In the genomic region with DNA sequence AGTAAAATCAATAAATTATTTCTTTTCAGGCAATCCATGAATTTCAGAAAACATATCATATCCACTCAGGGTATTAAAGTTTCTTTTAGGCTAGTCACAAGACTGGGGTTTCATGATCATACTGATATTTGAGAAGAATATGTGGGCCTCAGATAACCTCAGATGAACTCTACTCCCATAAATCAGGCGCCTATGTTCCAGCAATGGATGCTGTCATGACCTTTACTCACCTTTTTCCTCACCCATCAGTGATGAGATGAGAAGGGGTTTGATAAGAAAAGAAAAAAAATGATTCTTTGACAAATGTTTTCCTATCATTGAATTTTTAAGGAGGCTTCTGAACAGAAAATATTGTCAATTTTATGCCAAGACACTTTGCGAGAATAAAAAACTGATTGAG, we compare ENCODE assay signal across 21 cellular contexts.
DNase-seq lines count a peak whose midpoint lies in the region; ATAC-seq, FAIRE-seq and TF ChIP-seq lines count a peak whose summit lies in the region.
"Had no signal": no experiment of that assay in that cellular context is flagged by ENCODE, and none has a peak within 500 bp of the region (broad histone marks: within the 10 kb centered on the region; RNA-seq: fewer than 3 reads in every experiment).

No MANE protein-coding gene starts in this region.

- H3K36me3 ChIP-seq in K562 (ENCODE audit: control insufficient read depth, insufficient read depth, low read length): no peaks in the 10 kb centered on the region
- H3K36me3 ChIP-seq: BLaER1 treated with 17β-estradiol and CSF1 and Interleukin-3, amounts not matched to agents 10 nM and 100 nM had no signal

- H4K20me1 ChIP-seq in K562 (replicated peaks; ENCODE audit: control insufficient read depth, insufficient read depth, low read length): no peaks in the 10 kb centered on the region
- H4K20me1 ChIP-seq: BLaER1 treated with 17β-estradiol and CSF1 and Interleukin-3, amounts not matched to agents 10 nM and 100 nM had no signal

- no peak for TF ChIP-seq CTCF in K562 (IDR thresholded peaks at IDR 0.05 in 2 of 3, conservative IDR thresholded peaks at IDR 0.05 in 1 of 3; ENCODE audit: insufficient read depth in 2 of 3, low read depth in 1 of 3, low read length in 3 of 3)

- H3K27ac ChIP-seq in K562 (ENCODE audit: extremely low read depth, low read depth, low read length): no peak overlapping the region
- H3K27ac ChIP-seq: 22Rv1; A549; BLaER1 treated with 17β-estradiol and CSF1 and Interleukin-3, amounts not matched to agents 10 nM and 100 nM; C4-2B had no signal

- no peaks in the 10 kb centered on the region for H3K4me1 Mint-ChIP-seq in stimulated activated effector memory CD8-positive, alpha-beta T cell treated with anti-CD3 and anti-CD28 coated beads, Interleukin-12 subunit alpha, Interleukin-12 subunit beta, amount 100 ng/mL, for 72 hours
- H3K4me1 Mint-ChIP-seq: B cell had no signal

- no peaks in the 10 kb centered on the region for H3K9me1 ChIP-seq in K562 (ENCODE audit: control insufficient read depth, insufficient read depth, low read length)

- CTCF ChIA-PET in K562 (lab: Yijun Ruan, JAX; ENCODE audit: low intra/inter-chr PET ratio): no interaction called here

- no peaks in the 10 kb centered on the region for H3K9me3 ChIP-seq in K562 (replicated peaks; ENCODE audit: control insufficient read depth, insufficient read depth, low read depth, low read length)
- H3K9me3 ChIP-seq: A549; BLaER1 treated with 17β-estradiol and CSF1 and Interleukin-3, amounts not matched to agents 10 nM and 100 nM; Caco-2 had no signal

- no peak overlapping the region for H3K4me3 Mint-ChIP-seq in stimulated activated effector memory CD8-positive, alpha-beta T cell treated with anti-CD3 and anti-CD28 coated beads, Interleukin-12 subunit alpha, Interleukin-12 subunit beta, amount 100 ng/mL, for 72 hours
- H3K4me3 Mint-ChIP-seq: B cell; CD4-positive, alpha-beta T cell; CD8-positive, alpha-beta T cell had no signal

- intact Hi-C loops in K562 (cut with micrococcal nuclease) (no loop called here), posterior vena cava (cut with DNase I) (no loop called here)

- H3K4me3 ChIP-seq in K562: no peak overlapping the region
- H3K4me3 ChIP-seq: A549; BLaER1 treated with 17β-estradiol and CSF1 and Interleukin-3, amounts not matched to agents 10 nM and 100 nM had no signal

- H3K27me3 ChIP-seq in K562 (ENCODE audit: control insufficient read depth in 2 of 2, insufficient read depth in 2 of 2, low read length in 2 of 2): no peaks in the 10 kb centered on the region
- H3K27me3 ChIP-seq: BLaER1 treated with 17β-estradiol and CSF1 and Interleukin-3, amounts not matched to agents 10 nM and 100 nM had no signal

- no peak overlapping the region for H3K9ac ChIP-seq in K562 (ENCODE audit: insufficient read depth in 1 of 2, low read depth in 2 of 2, low read length in 2 of 2)
- H3K9ac ChIP-seq: BLaER1 treated with 17β-estradiol and CSF1 and Interleukin-3, amounts not matched to agents 10 nM and 100 nM had no signal

- peaks cover 8% of the 10 kb centered on the region for H3K9me3 Mint-ChIP-seq in stimulated activated effector memory CD8-positive, alpha-beta T cell treated with anti-CD3 and anti-CD28 coated beads, Interleukin-12 subunit alpha, Interleukin-12 subunit beta, amount 100 ng/mL, for 72 hours
- H3K9me3 Mint-ChIP-seq: CD8-positive, alpha-beta T cell had no signal

- ATAC-seq in K562: no peak
- ATAC-seq in stimulated activated effector memory CD8-positive, alpha-beta T cell treated with anti-CD3 and anti-CD28 coated beads, Interleukin-12 subunit alpha, Interleukin-12 subunit beta, amount 100 ng/mL, for 72 hours: no peak
- ATAC-seq: A549; CD8-positive, alpha-beta T cell had no signal

- no peaks in the 10 kb centered on the region for H3K79me2 ChIP-seq in K562 (ENCODE audit: control insufficient read depth, insufficient read depth, low read length)

- H3K4me2 ChIP-seq in K562 (ENCODE audit: insufficient read depth, low read length): no peak overlapping the region
- H3K4me2 ChIP-seq: A549 had no signal

- BruUV-seq in K562 (replicated peaks; lab: Mats Ljungman, UMichigan): no TSS peak

- H3K27ac Mint-ChIP-seq in stimulated activated effector memory CD8-positive, alpha-beta T cell treated with anti-CD3 and anti-CD28 coated beads, Interleukin-12 subunit alpha, Interleukin-12 subunit beta, amount 100 ng/mL, for 72 hours: no peak overlapping the region
- H3K27ac Mint-ChIP-seq: B cell; CD4-positive, alpha-beta T cell; CD8-positive, alpha-beta T cell had no signal

- POLR2A ChIA-PET in K562 (lab: Yijun Ruan, JAX): no interaction called here

- H2AFZ ChIP-seq in K562 (ENCODE audit: low read depth, low read length): no peak overlapping the region

- in situ Hi-C loops in K562 (cut with MboI): no loop called here

- TF ChIP-seq POLR2A in K562 (conservative IDR thresholded peaks at IDR 0.05): no peak

- no peaks in the 10 kb centered on the region for H3K36me3 Mint-ChIP-seq in stimulated activated effector memory CD8-positive, alpha-beta T cell treated with anti-CD3 and anti-CD28 coated beads, Interleukin-12 subunit alpha, Interleukin-12 subunit beta, amount 100 ng/mL, for 72 hours
- H3K36me3 Mint-ChIP-seq: CD8-positive, alpha-beta T cell had no signal

- 8% methylated on average over 2 of the region's 2 CpGs for WGBS in K562 (ENCODE audit: insufficient coverage, low coverage, missing lambda C conversion rate)

- no peaks in the 10 kb centered on the region for H3K4me1 ChIP-seq in K562 (replicated peaks in 1 of 2; ENCODE audit: control insufficient read depth in 2 of 2, insufficient read depth in 2 of 2, low read length in 2 of 2)
- H3K4me1 ChIP-seq: A549, Caco-2 had no signal

- no peak for FAIRE-seq in K562 (lab: Jason Lieb, UNC)
- FAIRE-seq: A549, D721Med, G401.6, GM12891, GM19239 had no signal

- DNase-seq in NCI-H2171 treated with DMSO at 0.1 percent for 48 hours (lab: John Stamatoyannopoulos, UW) (peak; percentile 39), NCI-H2171 (lab: John Stamatoyannopoulos, UW) (no peak), K562 (ENCODE audit: extremely low read depth in 1 of 4, low spot score in 3 of 4) (no peak), posterior vena cava (ENCODE audit: low spot score) (no peak)
- no peak for DNase-seq in stimulated activated effector memory CD8-positive, alpha-beta T cell treated with anti-CD3 and anti-CD28 coated beads, Interleukin-12 subunit alpha, Interleukin-12 subunit beta, amount 100 ng/mL, for 72 hours (ENCODE audit: low spot score in 2 of 2)
- DNase-seq: AML-193; Caco-2; Calu3; CD4-positive, alpha-beta T cell; CD8-positive, alpha-beta T cell; DMS79 treated with DMSO at 0.1 percent for 48 hours; GF-D8 had no signal

- no peak for TF ChIP-seq EP300 in K562 (IDR thresholded peaks at IDR 0.05; ENCODE audit: low read length)

- TF ChIP-seq RAD21 in K562 (CRISPR knock-in tag; conservative IDR thresholded peaks at IDR 0.05 in 1 of 2, IDR thresholded peaks at IDR 0.05 in 1 of 2): no peak

TF ChIP-seq in K562, 482 proteins besides CTCF, POLR2A, EP300 and RAD21:
- TF ChIP-seq, protein P1, sequence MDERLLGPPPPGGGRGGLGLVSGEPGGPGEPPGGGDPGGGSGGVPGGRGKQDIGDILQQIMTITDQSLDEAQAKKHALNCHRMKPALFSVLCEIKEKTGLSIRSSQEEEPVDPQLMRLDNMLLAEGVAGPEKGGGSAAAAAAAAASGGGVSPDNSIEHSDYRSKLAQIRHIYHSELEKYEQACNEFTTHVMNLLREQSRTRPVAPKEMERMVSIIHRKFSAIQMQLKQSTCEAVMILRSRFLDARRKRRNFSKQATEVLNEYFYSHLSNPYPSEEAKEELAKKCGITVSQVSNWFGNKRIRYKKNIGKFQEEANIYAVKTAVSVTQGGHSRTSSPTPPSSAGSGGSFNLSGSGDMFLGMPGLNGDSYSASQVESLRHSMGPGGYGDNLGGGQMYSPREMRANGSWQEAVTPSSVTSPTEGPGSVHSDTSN (CRISPR knock-in tag; IDR thresholded peaks at IDR 0.05; ENCODE audit: low read depth): no peak
- TF ChIP-seq, protein P1 (tag; conservative IDR thresholded peaks at IDR 0.05; ENCODE audit: low read depth): peak; percentile 86
- TF ChIP-seq FOXJ2 (tag; IDR thresholded peaks at IDR 0.05) (peak; percentile 70; the same call in 1 of the 2 replicates), ZKSCAN8 (CRISPR knock-in tag; IDR thresholded peaks at IDR 0.05) (no peak), MEIS2 (IDR thresholded peaks at IDR 0.05; ENCODE audit: partially characterized antibody) (peak; percentile 59), ZNF785 (CRISPR knock-in tag; IDR thresholded peaks at IDR 0.05) (no peak), NR2C2 (CRISPR knock-in tag; IDR thresholded peaks at IDR 0.05) (no peak), NR2C2 (tag; IDR thresholded peaks at IDR 0.05) (peak; percentile 64)
- TF ChIP-seq, protein P2, sequence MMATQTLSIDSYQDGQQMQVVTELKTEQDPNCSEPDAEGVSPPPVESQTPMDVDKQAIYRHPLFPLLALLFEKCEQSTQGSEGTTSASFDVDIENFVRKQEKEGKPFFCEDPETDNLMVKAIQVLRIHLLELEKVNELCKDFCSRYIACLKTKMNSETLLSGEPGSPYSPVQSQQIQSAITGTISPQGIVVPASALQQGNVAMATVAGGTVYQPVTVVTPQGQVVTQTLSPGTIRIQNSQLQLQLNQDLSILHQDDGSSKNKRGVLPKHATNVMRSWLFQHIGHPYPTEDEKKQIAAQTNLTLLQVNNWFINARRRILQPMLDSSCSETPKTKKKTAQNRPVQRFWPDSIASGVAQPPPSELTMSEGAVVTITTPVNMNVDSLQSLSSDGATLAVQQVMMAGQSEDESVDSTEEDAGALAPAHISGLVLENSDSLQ (IDR thresholded peaks at IDR 0.05): peak; percentile 9; the same call in 1 of the 2 replicates
